Comparison of ENCODE assay signal across 33 cellular contexts in the genomic region with DNA sequence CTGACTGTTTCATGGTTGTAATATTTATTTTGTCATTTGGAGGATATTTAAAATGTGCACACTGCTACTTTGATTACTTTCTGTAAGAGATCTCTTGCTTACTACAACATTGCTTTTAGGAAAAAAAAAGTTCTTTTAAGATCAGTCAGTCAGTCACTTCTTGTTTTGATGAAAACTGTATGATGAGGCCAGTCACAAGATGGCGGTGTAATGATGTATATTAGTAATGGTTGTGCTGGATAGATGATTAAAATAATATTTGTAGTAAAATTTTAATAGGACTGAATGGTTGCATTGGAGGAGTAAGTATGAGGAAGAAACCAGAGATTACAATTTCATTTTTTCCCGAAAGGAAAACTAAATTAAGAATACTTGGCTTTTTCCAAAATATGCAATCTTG.
DNase-seq lines count a peak whose midpoint lies in the region; ATAC-seq, FAIRE-seq and TF ChIP-seq lines count a peak whose summit lies in the region.
"Had no signal": no experiment of that assay in that cellular context is flagged by ENCODE, and none has a peak within 500 bp of the region (broad histone marks: within the 10 kb centered on the region; RNA-seq: fewer than 3 reads in every experiment).

No MANE protein-coding gene starts in this region.

- no peaks in the 10 kb centered on the region for H3K27me3 ChIP-seq in foreskin keratinocyte
- H3K27me3 ChIP-seq: body of pancreas, neutrophil, suprapubic skin had no signal

- no peak overlapping the region for H3K27ac ChIP-seq in foreskin keratinocyte
- H3K27ac ChIP-seq: body of pancreas, neutrophil, suprapubic skin had no signal

- H3K4me3 ChIP-seq in LNCaP clone FGC (ENCODE audit: low read depth, low read length) = no peak overlapping the region
- H3K4me3 ChIP-seq: body of pancreas, suprapubic skin had no signal

- H3K27ac Mint-ChIP-seq in activated T-helper 1 cell treated with anti-CD3 and anti-CD28 coated beads, Interleukin-12 subunit alpha, Interleukin-12 subunit beta, Interleukin-2, Interleukin-4 antibody, amounts not matched to agents 30 ng/mL and 10 ng/mL and 1 ng/mL, durations not matched to agents 14 hours and 24 hours and 36 hours = no peak overlapping the region
- H3K27ac Mint-ChIP-seq: activated CD4-positive, alpha-beta T cell treated with anti-CD3 and anti-CD28 coated beads, Interleukin-2, amount 10 ng/mL, durations not matched to agents 7 days and 5 days; activated naive CD8-positive, alpha-beta T cell treated with anti-CD3 and anti-CD28 coated beads, Interleukin-2, amount 50 U/mL, for 24 hours; activated T-cell treated with anti-CD3 and anti-CD28 coated beads, Interleukin-2, amount 50 U/mL, for 24 hours; progenitor cell of endocrine pancreas had no signal

- H3K36me3 Mint-ChIP-seq in activated T-helper 1 cell treated with anti-CD3 and anti-CD28 coated beads, Interleukin-12 subunit alpha, Interleukin-12 subunit beta, Interleukin-2, Interleukin-4 antibody, amounts not matched to agents 30 ng/mL and 10 ng/mL and 1 ng/mL, durations not matched to agents 14 hours and 24 hours and 36 hours (ENCODE audit: low read depth) = no peaks in the 10 kb centered on the region

- ATAC-seq in foreskin keratinocyte = no peak
- no peak for ATAC-seq in GM19397 (IDR thresholded peaks at IDR 0.05; ENCODE audit: unreplicated experiment)
- ATAC-seq: activated naive CD8-positive, alpha-beta T cell treated with anti-CD3 and anti-CD28 coated beads, Interleukin-2, amount 50 U/mL, for 24 hours; body of pancreas; left lobe of liver; sciatic nerve had no signal

- H3K4me1 Mint-ChIP-seq in activated T-helper 1 cell treated with anti-CD3 and anti-CD28 coated beads, Interleukin-12 subunit alpha, Interleukin-12 subunit beta, Interleukin-2, Interleukin-4 antibody, amounts not matched to agents 30 ng/mL and 10 ng/mL and 1 ng/mL, durations not matched to agents 14 hours and 24 hours and 36 hours (ENCODE audit: low read depth) = no peaks in the 10 kb centered on the region
- H3K4me1 Mint-ChIP-seq: activated CD4-positive, alpha-beta T cell treated with anti-CD3 and anti-CD28 coated beads, Interleukin-2, amount 10 ng/mL, durations not matched to agents 7 days and 5 days; activated naive CD8-positive, alpha-beta T cell treated with anti-CD3 and anti-CD28 coated beads, Interleukin-2, amount 50 U/mL, for 24 hours had no signal

- no peaks in the 10 kb centered on the region for H3K27me3 Mint-ChIP-seq in activated T-helper 1 cell treated with anti-CD3 and anti-CD28 coated beads, Interleukin-12 subunit alpha, Interleukin-12 subunit beta, Interleukin-2, Interleukin-4 antibody, amounts not matched to agents 30 ng/mL and 10 ng/mL and 1 ng/mL, durations not matched to agents 14 hours and 24 hours and 36 hours (ENCODE audit: insufficient read depth)
- H3K27me3 Mint-ChIP-seq: activated CD4-positive, alpha-beta T cell treated with anti-CD3 and anti-CD28 coated beads, Interleukin-2, amount 10 ng/mL, durations not matched to agents 7 days and 5 days; activated naive CD8-positive, alpha-beta T cell treated with anti-CD3 and anti-CD28 coated beads, Interleukin-2, amount 50 U/mL, for 24 hours; activated T-cell treated with anti-CD3 and anti-CD28 coated beads, Interleukin-2, amount 50 U/mL, for 24 hours; progenitor cell of endocrine pancreas had no signal

- peaks cover 17% of the 10 kb centered on the region for H3K9me3 Mint-ChIP-seq in activated T-helper 1 cell treated with anti-CD3 and anti-CD28 coated beads, Interleukin-12 subunit alpha, Interleukin-12 subunit beta, Interleukin-2, Interleukin-4 antibody, amounts not matched to agents 30 ng/mL and 10 ng/mL and 1 ng/mL, durations not matched to agents 14 hours and 24 hours and 36 hours

- no peaks in the 10 kb centered on the region for H3K4me1 ChIP-seq in foreskin keratinocyte
- H3K4me1 ChIP-seq: body of pancreas, suprapubic skin had no signal

- no peak overlapping the region for H3K4me3 Mint-ChIP-seq in activated T-helper 1 cell treated with anti-CD3 and anti-CD28 coated beads, Interleukin-12 subunit alpha, Interleukin-12 subunit beta, Interleukin-2, Interleukin-4 antibody, amounts not matched to agents 30 ng/mL and 10 ng/mL and 1 ng/mL, durations not matched to agents 14 hours and 24 hours and 36 hours
- H3K4me3 Mint-ChIP-seq: activated CD4-positive, alpha-beta T cell treated with anti-CD3 and anti-CD28 coated beads, Interleukin-2, amount 10 ng/mL, durations not matched to agents 7 days and 5 days; activated naive CD8-positive, alpha-beta T cell treated with anti-CD3 and anti-CD28 coated beads, Interleukin-2, amount 50 U/mL, for 24 hours; activated T-cell treated with anti-CD3 and anti-CD28 coated beads, Interleukin-2, amount 50 U/mL, for 24 hours had no signal

- peak; percentile 37 for TF ChIP-seq CTCF in LNCaP clone FGC (IDR thresholded peaks at IDR 0.05; ENCODE audit: control insufficient read depth, extremely low read depth, insufficient read depth)
- peak; percentile 22 for TF ChIP-seq CTCF in foreskin keratinocyte (conservative IDR thresholded peaks at IDR 0.05)

- intact Hi-C loops in activated T-helper 1 cell treated with anti-CD3 and anti-CD28 coated beads, Interleukin-12 subunit alpha, Interleukin-12 subunit beta, Interleukin-2, Interleukin-4 antibody, amounts not matched to agents 30 ng/mL and 10 ng/mL and 1 ng/mL, durations not matched to agents 14 hours and 24 hours and 36 hours (cut with micrococcal nuclease) = no loop called here

- DNase-seq in LNCaP clone FGC (ENCODE audit: low read depth) (no peak), amniotic epithelial cell (ENCODE audit: low read depth) (peak; percentile 25), foreskin keratinocyte (no peak), SKM-1 treated with dmso at 0.1 percent for 144 hours (lab: John Stamatoyannopoulos, UW; ENCODE audit: unreplicated experiment) (no peak)
- no peak for DNase-seq in stimulated activated CD4-positive, alpha-beta T cell treated with anti-CD3 and anti-CD28 coated beads, Interleukin-2, amount 100 ng/mL, for 24 hours
- no peak for DNase-seq in activated T-helper 1 cell treated with anti-CD3 and anti-CD28 coated beads, Interleukin-12 subunit alpha, Interleukin-12 subunit beta, Interleukin-2, Interleukin-4 antibody, amounts not matched to agents 30 ng/mL and 10 ng/mL and 1 ng/mL, durations not matched to agents 14 hours and 24 hours and 36 hours (ENCODE audit: low spot score)
- DNase-seq: activated CD4-positive, alpha-beta T cell treated with anti-CD3 and anti-CD28 coated beads, Interleukin-2, amount 10 ng/mL, durations not matched to agents 7 days and 5 days; activated gamma-delta T cell treated with Interleukin-2 at 50 U/mL for 16 hours; activated naive CD8-positive, alpha-beta T cell treated with anti-CD3 and anti-CD28 coated beads, Interleukin-2, amount 50 U/mL, for 24 hours; activated T-cell treated with anti-CD3 and anti-CD28 coated beads, Interleukin-2, amount 50 U/mL, for 24 hours; body of pancreas; C1 segment of cervical spinal cord; DMS79 treated with DMSO at 0.1 percent for 48 hours; effector CD8-positive, alpha-beta T cell; erythroblast; mesendoderm; NCI-H1436 treated with DMSO at 0.1 percent for 48 hours; NCI-H446; NCI-H82; SHP77; stimulated activated CD4-positive, alpha-beta T cell treated with anti-CD3 and anti-CD28 coated beads, Interleukin-15, amount 100 ng/mL, for 24 hours; stimulated activated naive CD4-positive, alpha-beta T cell; SW 1271; T1000 had no signal

- FAIRE-seq in G401.6 (lab: Jason Lieb, UNC) = peak; percentile 8
- FAIRE-seq: colon, GM12892 had no signal
